In the genomic region with DNA sequence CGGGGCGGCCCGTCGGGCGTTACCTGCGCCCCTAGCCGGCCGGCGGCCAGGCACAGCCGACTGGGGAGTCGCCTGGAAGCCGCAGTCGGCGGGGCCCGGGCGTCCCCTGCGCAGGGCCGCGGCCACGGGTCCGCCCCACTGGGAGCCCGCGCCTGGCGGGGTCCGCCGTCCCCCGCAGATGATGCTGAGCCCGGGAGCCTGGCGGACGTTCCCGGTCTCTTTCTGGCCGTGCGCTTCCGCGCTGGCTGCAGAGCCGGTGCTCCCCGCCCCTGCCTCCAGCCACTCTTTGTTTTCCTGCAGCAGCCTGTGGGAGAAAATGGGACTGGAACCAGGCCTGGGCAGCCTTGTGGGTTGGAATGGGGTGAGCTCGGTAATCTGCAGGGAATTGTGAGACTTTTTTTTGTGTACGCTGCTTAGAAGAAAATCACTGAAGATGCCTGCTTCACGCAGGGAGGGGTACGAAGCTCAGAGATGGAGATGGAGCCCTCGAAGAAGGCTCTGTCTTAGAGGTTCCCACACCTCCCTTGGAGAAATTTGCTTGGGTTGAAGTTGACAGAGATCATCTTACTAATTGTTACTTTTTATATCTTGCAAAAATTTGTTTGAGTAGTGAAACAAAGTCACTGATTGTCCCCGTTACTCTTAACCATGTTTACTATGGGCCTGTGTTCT, we compare ENCODE assay signal across 8 cellular contexts. TPM values are rescaled to one million over a fixed set of nuclear protein-coding genes. Genes with fewer than 3 reads are reported as not detected.
DNase-seq lines count a peak whose midpoint lies in the region; ATAC-seq and TF ChIP-seq lines count a peak whose summit lies in the region.

No MANE protein-coding gene starts in this region.

- DNase-seq in DMS53 (lab: John Stamatoyannopoulos, UW) = peak; percentile 71
- peak in 1 of 2 experiments; percentile 10 for DNase-seq in HL-60 (ENCODE audit: low read depth in 1 of 2, low spot score in 1 of 2)
- DNase-seq in UCSD-AML1 (lab: John Stamatoyannopoulos, UW; ENCODE audit: unreplicated experiment) = peak; percentile 52
- DNase-seq in fibroblast of gingiva (ENCODE audit: low read depth) = peak; percentile 24
- DNase-seq in vagina (ENCODE audit: extremely low spot score in 2 of 2) = no peak
- DNase-seq in SHP77 treated with DMSO at 0.1 percent for 48 hours (lab: John Stamatoyannopoulos, UW) = no peak

- H3K27me3 ChIP-seq in HL-60 (ENCODE audit: insufficient read depth, poor library complexity, severe bottlenecking) = no peaks in the 10 kb centered on the region
- no peaks in the 10 kb centered on the region for H3K27me3 ChIP-seq in muscle layer of duodenum (ENCODE audit: low read depth, low read length)
- H3K27me3 ChIP-seq in vagina = no peaks in the 10 kb centered on the region

- no peak overlapping the region; the same call in 1 of the 2 replicates for H3K27ac ChIP-seq in HL-60 (replicated peaks)
- peak overlapping the region; percentile 68 for H3K27ac ChIP-seq in muscle layer of duodenum (ENCODE audit: low read length)
- peak overlapping the region; percentile 89 for H3K27ac ChIP-seq in vagina

- no peak for TF ChIP-seq POLR2A in vagina (IDR thresholded peaks at IDR 0.05)

- intact Hi-C loops in vagina (cut with DNase I) = loop anchor here (10.0 kb wide), 1 partner anchor 54 kb away; a partner anchor contains a TSS

- H3K36me3 ChIP-seq in muscle layer of duodenum (ENCODE audit: control insufficient read depth in 1 of 2, insufficient read depth in 2 of 2, low read length in 2 of 2) = no peaks in the 10 kb centered on the region
- no peaks in the 10 kb centered on the region for H3K36me3 ChIP-seq in vagina

- H3K4me1 ChIP-seq in muscle layer of duodenum (ENCODE audit: control insufficient read depth in 1 of 2, insufficient read depth in 2 of 2, low read length in 2 of 2) (peaks cover 3 to 40% of the 10 kb centered on the region in 2 donors), vagina (peaks cover 50% of the 10 kb centered on the region)

- peak; percentile 30 for ATAC-seq in GM19455 (IDR thresholded peaks at IDR 0.05; ENCODE audit: unreplicated experiment)

- H3K9me3 ChIP-seq in muscle layer of duodenum (ENCODE audit: control insufficient read depth in 1 of 2, low read length in 2 of 2) (no peaks in the 10 kb centered on the region), vagina (no peaks in the 10 kb centered on the region)

- TF ChIP-seq CTCF in HL-60 (IDR thresholded peaks at IDR 0.05; ENCODE audit: insufficient read depth, low read length) = no peak
- no peak for TF ChIP-seq CTCF in vagina (IDR thresholded peaks at IDR 0.05)

- H3K4me3 ChIP-seq in HL-60 (replicated peaks; ENCODE audit: insufficient read depth, low read length) (peak overlapping the region; percentile 84), muscle layer of duodenum (ENCODE audit: low read depth in 1 of 2, low read length in 2 of 2) (peak overlapping the region; percentile 87 to 90), vagina (peak overlapping the region; percentile 88 to 95)

RNA-seq across cellular contexts. Expression of a gene that starts 0.8 kb away (rescaled TPM):
- 117 TPM for total RNA-seq in vagina

RNA-seq across cellular contexts. Expression of a gene that starts 53.1 kb away (rescaled TPM):
- total RNA-seq in vagina = 51.3 TPM

Comparison
In these comparisons a context has a peak if more than half of its experiments do, and no peak if none do; other contexts are left out.
1. DNase-seq: peak in DMS53 (single experiment), UCSD-AML1 (single experiment) and fibroblast of gingiva (single experiment); none in vagina (0 of 2) and SHP77 treated with DMSO at 0.1 percent for 48 hours (single experiment).
2. Peak in every context shown above with its lines, with median percentiles within 50 percentile points of each other: H3K4me3 ChIP-seq.